In the genomic region with DNA sequence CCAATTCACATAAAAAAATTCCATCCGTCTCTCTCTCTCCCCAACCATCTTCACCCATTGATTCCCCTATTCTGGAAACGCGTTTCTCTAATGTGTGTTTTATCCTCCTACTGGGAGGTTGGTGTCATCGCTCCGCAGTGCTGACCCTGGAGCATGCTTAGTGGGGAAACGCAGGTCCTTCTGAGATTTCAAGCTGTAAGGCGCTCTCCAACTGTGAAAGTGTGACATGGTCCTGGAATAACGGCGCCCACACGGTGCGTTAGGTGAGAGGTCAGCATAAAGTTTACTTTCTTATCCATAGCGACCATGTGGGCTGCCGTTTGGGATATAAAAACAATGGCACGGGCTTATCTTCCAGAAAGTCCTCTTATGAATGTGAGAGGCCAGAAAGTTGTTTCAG, we compare ENCODE assay signal across 16 cellular contexts.
DNase-seq lines count a peak whose midpoint lies in the region; ATAC-seq and TF ChIP-seq lines count a peak whose summit lies in the region.
"Had no signal": no experiment of that assay in that cellular context is flagged by ENCODE, and none has a peak within 500 bp of the region (broad histone marks: within the 10 kb centered on the region; RNA-seq: fewer than 3 reads in every experiment).

No MANE protein-coding gene starts in this region.

- ATAC-seq in GM23338, result peak; percentile 40; the same call in 2 of the 3 replicates
- ATAC-seq in sciatic nerve, result peak; percentile 20
- ATAC-seq: PC-3 had no signal

- no peaks in the 10 kb centered on the region; the same call in 2 of the 3 replicates for H3K9me3 Mint-ChIP-seq in GM23338
- no peaks in the 10 kb centered on the region for H3K9me3 Mint-ChIP-seq in glutamatergic neuron (ENCODE audit: unreplicated experiment)
- H3K9me3 Mint-ChIP-seq: CD8-positive, alpha-beta memory T cell had no signal

- intact Hi-C loops in sciatic nerve (cut with DNase I), result no loop called here

- TF ChIP-seq CTCF in GM23338 (conservative IDR thresholded peaks at IDR 0.05; ENCODE audit: low read depth in 2 of 2), result no peak
- TF ChIP-seq CTCF in fibroblast of mammary gland (conservative IDR thresholded peaks at IDR 0.05; ENCODE audit: control insufficient read depth, insufficient read depth, low read depth, low read length), result no peak
- no peak for TF ChIP-seq CTCF in tibial nerve (IDR thresholded peaks at IDR 0.05)
- TF ChIP-seq CTCF in glutamatergic neuron (IDR thresholded peaks at IDR 0.05; ENCODE audit: partially characterized antibody, unreplicated experiment), result no peak

- H3K27me3 Mint-ChIP-seq in GM23338 (ENCODE audit: insufficient read depth, low read depth, poor library complexity) (peaks cover 11% of the 10 kb centered on the region), glutamatergic neuron (ENCODE audit: unreplicated experiment) (no peaks in the 10 kb centered on the region)
- H3K27me3 Mint-ChIP-seq: CD8-positive, alpha-beta memory T cell had no signal

- H3K36me3 ChIP-seq in GM23338 (ENCODE audit: insufficient read depth), result no peaks in the 10 kb centered on the region
- H3K36me3 ChIP-seq in tibial nerve, result peaks cover 0 to 48% (median 0%) of the 10 kb centered on the region in 3 donors

- H3K4me1 ChIP-seq in GM23338 (ENCODE audit: insufficient read depth), result no peaks in the 10 kb centered on the region
- H3K4me1 ChIP-seq in tibial nerve, result no peaks in the 10 kb centered on the region
- H3K4me1 ChIP-seq: BLaER1 treated with 17β-estradiol and CSF1 and Interleukin-3, amounts not matched to agents 10 nM and 100 nM had no signal

- H3K27ac Mint-ChIP-seq in GM23338 (no peak overlapping the region), glutamatergic neuron (ENCODE audit: unreplicated experiment) (no peak overlapping the region)
- H3K27ac Mint-ChIP-seq: CD8-positive, alpha-beta memory T cell had no signal

- no peaks in the 10 kb centered on the region for H3K9me3 ChIP-seq in tibial nerve

- H3K4me3 Mint-ChIP-seq in GM23338 (no peak overlapping the region), glutamatergic neuron (ENCODE audit: unreplicated experiment) (no peak overlapping the region)
- H3K4me3 Mint-ChIP-seq: CD8-positive, alpha-beta memory T cell had no signal

- no peaks in the 10 kb centered on the region for H4K20me1 ChIP-seq in GM23338 (replicated peaks; ENCODE audit: insufficient read depth)
- H4K20me1 ChIP-seq: BLaER1 treated with 17β-estradiol and CSF1 and Interleukin-3, amounts not matched to agents 10 nM and 100 nM had no signal

- no peaks in the 10 kb centered on the region for H3K9me2 ChIP-seq in GM23338 (ENCODE audit: insufficient read depth)

- 74 to 76% methylated on average over 14 of the region's 14 CpGs for WGBS in tibial nerve, 2 donors

- H3K36me3 Mint-ChIP-seq in GM23338 (ENCODE audit: low read depth) (peaks cover 23% of the 10 kb centered on the region), glutamatergic neuron (ENCODE audit: unreplicated experiment) (peaks cover 15% of the 10 kb centered on the region)

- H2AFZ ChIP-seq in GM23338, result no peak overlapping the region

- no peaks in the 10 kb centered on the region for H3K79me2 ChIP-seq in GM23338 (replicated peaks; ENCODE audit: insufficient read depth)

- DNase-seq in GM23338 (ENCODE audit: low spot score), result peak; percentile 22
- DNase-seq in brain pericyte (ENCODE audit: low read depth, low spot score), result peak; percentile 8
- DNase-seq in fibroblast of mammary gland (ENCODE audit: low read depth), result peak; percentile 22
- DNase-seq in sciatic nerve (ENCODE audit: low spot score), result no peak
- DNase-seq in NCI-H128 (lab: John Stamatoyannopoulos, UW; ENCODE audit: unreplicated experiment), result no peak
- no peak for DNase-seq in tibial nerve (ENCODE audit: low spot score in 2 of 2)
- no peak for DNase-seq in glutamatergic neuron
- no peak for DNase-seq in activated effector memory CD4-positive, alpha-beta T cell treated with anti-CD3 and anti-CD28 coated beads, Interleukin-2, amount 50 U/mL, for 16 hours
- DNase-seq: CD8-positive, alpha-beta memory T cell; DND-41; NCI-H1048; NCI-H146; NCI-H2081; NCI-H82; PC-3 had no signal

- no peaks in the 10 kb centered on the region for H3F3A ChIP-seq in GM23338 (replicated peaks; ENCODE audit: low read depth)

- H3K27me3 ChIP-seq in GM23338 (ENCODE audit: insufficient read depth), result no peaks in the 10 kb centered on the region
- no peaks in the 10 kb centered on the region for H3K27me3 ChIP-seq in tibial nerve
- H3K27me3 ChIP-seq: BLaER1 treated with 17β-estradiol and CSF1 and Interleukin-3, amounts not matched to agents 10 nM and 100 nM had no signal

- H3K4me1 Mint-ChIP-seq in GM23338 (peaks cover 9% of the 10 kb centered on the region), glutamatergic neuron (ENCODE audit: low read depth, unreplicated experiment) (no peaks in the 10 kb centered on the region)

- no peak for TF ChIP-seq POLR2A in tibial nerve (IDR thresholded peaks at IDR 0.05)

- no peak for TF ChIP-seq EP300 in tibial nerve (IDR thresholded peaks at IDR 0.05)

- H3K27ac ChIP-seq in GM23338 (ENCODE audit: low read depth) (no peak overlapping the region), tibial nerve (no peak overlapping the region)
- H3K27ac ChIP-seq: BLaER1 treated with 17β-estradiol and CSF1 and Interleukin-3, amounts not matched to agents 10 nM and 100 nM had no signal

- H3K4me2 ChIP-seq in GM23338, result no peak overlapping the region
- H3K4me2 ChIP-seq: BLaER1 treated with 17β-estradiol and CSF1 and Interleukin-3, amounts not matched to agents 10 nM and 100 nM had no signal

- H3K4me3 ChIP-seq in GM23338 (no peak overlapping the region), fibroblast of mammary gland (ENCODE audit: control insufficient read depth, low read depth, low read length) (no peak overlapping the region), tibial nerve (no peak overlapping the region)
- H3K4me3 ChIP-seq: BLaER1 treated with 17β-estradiol and CSF1 and Interleukin-3, amounts not matched to agents 10 nM and 100 nM had no signal

TF ChIP-seq in GM23338, 12 proteins besides CTCF, POLR2A, EP300 and RAD21:
- TF ChIP-seq EZH2phosphoT487 (IDR thresholded peaks at IDR 0.05; ENCODE audit: unreplicated experiment) (no peak), NANOG (IDR thresholded peaks at IDR 0.05; ENCODE audit: borderline replicate concordance) (no peak), EZH2 (IDR thresholded peaks at IDR 0.05; ENCODE audit: low read depth, unreplicated experiment) (no peak), ZNF114 (CRISPR knock-in tag; IDR thresholded peaks at IDR 0.05) (no peak), POLR2AphosphoS5 (IDR thresholded peaks at IDR 0.05; ENCODE audit: low read depth) (no peak), CREB1 (CRISPR knock-in tag; IDR thresholded peaks at IDR 0.05; ENCODE audit: low read depth) (no peak), ZNF331 (CRISPR knock-in tag; IDR thresholded peaks at IDR 0.05; ENCODE audit: low read depth) (no peak), STAT1 (IDR thresholded peaks at IDR 0.05; ENCODE audit: unreplicated experiment) (no peak)
- TF ChIP-seq, protein P1, sequence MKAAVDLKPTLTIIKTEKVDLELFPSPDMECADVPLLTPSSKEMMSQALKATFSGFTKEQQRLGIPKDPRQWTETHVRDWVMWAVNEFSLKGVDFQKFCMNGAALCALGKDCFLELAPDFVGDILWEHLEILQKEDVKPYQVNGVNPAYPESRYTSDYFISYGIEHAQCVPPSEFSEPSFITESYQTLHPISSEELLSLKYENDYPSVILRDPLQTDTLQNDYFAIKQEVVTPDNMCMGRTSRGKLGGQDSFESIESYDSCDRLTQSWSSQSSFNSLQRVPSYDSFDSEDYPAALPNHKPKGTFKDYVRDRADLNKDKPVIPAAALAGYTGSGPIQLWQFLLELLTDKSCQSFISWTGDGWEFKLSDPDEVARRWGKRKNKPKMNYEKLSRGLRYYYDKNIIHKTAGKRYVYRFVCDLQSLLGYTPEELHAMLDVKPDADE (IDR thresholded peaks at IDR 0.05), result no peak
TF ChIP-seq in GM23338: peak in this region for 0.

Comparison
In these comparisons a context has a peak if more than half of its experiments do, and no peak if none do; other contexts are left out.
1. DNase-seq: peak in GM23338 (single experiment), brain pericyte (single experiment) and fibroblast of mammary gland (single experiment); none in sciatic nerve (single experiment), NCI-H128 (single experiment), tibial nerve (0 of 2), glutamatergic neuron (single experiment) and activated effector memory CD4-positive, alpha-beta T cell treated with anti-CD3 and anti-CD28 coated beads, Interleukin-2, amount 50 U/mL, for 16 hours (single experiment).